ENCODE assay signal across 1 cellular context in genomic region chr12:53626702-53627169, GRCh38.
A peak's percentile ranks its signal among the peaks of the same experiment; 100 is the strongest.
TF ChIP-seq lines count a peak whose summit lies in the region.

No MANE protein-coding gene starts in this region.

TF ChIP-seq in HepG2, 621 proteins besides CTCF, POLR2A, EP300 and RAD21:
- 0 out of 2 replicates have a peak, but pooled peaks have one; percentile 59 for TF ChIP-seq ZFP82 (CRISPR knock-in tag; IDR thresholded peaks at IDR 0.05; ENCODE audit: borderline replicate concordance)
- 0 out of 2 replicates have a peak, but pooled peaks have one; percentile 10 for TF ChIP-seq RFXAP (CRISPR knock-in tag; IDR thresholded peaks at IDR 0.05; ENCODE audit: borderline replicate concordance)
- TF ChIP-seq SMYD3 (CRISPR knock-in tag; IDR thresholded peaks at IDR 0.05) = 0 out of 2 replicates have a peak, but pooled peaks have one; percentile 1
- TF ChIP-seq EEA1 (CRISPR knock-in tag; IDR thresholded peaks at IDR 0.05; ENCODE audit: borderline replicate concordance) = no peak
- peak; percentile 2; the same call in 1 of the 2 replicates for TF ChIP-seq MLXIP (CRISPR knock-in tag; IDR thresholded peaks at IDR 0.05; ENCODE audit: borderline replicate concordance)
- 0 out of 2 replicates have a peak, but pooled peaks have one; percentile 47 for TF ChIP-seq ZNF33A (CRISPR knock-in tag; IDR thresholded peaks at IDR 0.05; ENCODE audit: borderline replicate concordance)
- 0 out of 2 replicates have a peak, but pooled peaks have one; percentile 8 for TF ChIP-seq HOXA5 (CRISPR knock-in tag; IDR thresholded peaks at IDR 0.05)
- 0 out of 2 replicates have a peak, but pooled peaks have one; percentile 0 for TF ChIP-seq ZNF101 (CRISPR knock-in tag; IDR thresholded peaks at IDR 0.05; ENCODE audit: borderline replicate concordance, low read depth)
- 0 out of 2 replicates have a peak, but pooled peaks have one; percentile 64 for TF ChIP-seq ZNF670 (CRISPR knock-in tag; IDR thresholded peaks at IDR 0.05; ENCODE audit: borderline replicate concordance)
- TF ChIP-seq ATF5 (CRISPR knock-in tag; IDR thresholded peaks at IDR 0.05; ENCODE audit: low read depth) = no peak
